In the genomic region with DNA sequence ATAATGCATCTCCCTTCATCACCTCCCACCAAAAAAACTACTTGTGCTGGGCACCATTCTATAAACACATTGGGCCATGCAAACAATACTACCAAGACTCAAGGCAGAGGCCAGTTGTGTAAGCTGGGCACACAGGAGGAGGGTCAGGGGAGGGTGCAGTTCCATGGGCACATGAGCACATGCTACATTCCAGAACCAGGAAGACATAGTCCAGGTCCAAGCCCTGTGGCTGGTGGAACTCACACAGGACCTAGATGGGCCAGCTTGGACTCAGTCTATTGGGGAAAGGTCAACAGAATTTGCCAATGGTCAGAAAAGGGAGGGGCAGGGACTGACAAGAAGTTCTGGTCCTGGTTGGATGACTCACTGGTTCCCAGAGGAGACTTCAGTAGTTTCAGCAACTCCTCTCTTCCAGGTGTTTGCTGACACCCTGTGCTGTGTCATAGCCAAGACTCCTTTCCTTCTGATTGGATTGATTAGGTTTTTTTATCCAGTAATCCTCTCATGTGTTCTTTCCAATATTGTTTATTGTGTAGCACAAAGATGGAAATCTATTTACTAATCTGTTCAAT, we compare ENCODE assay signal across 29 cellular contexts.
"Had no signal": no experiment of that assay in that cellular context is flagged by ENCODE, and none has a peak within 500 bp of the region (broad histone marks: within the 10 kb centered on the region; RNA-seq: fewer than 3 reads in every experiment).

No MANE protein-coding gene starts in this region.

- H3K9me3 ChIP-seq: MG63 had no signal

- H3K36me3 ChIP-seq: brain microvascular endothelial cell, MG63 had no signal

- H3K27me3 ChIP-seq: brain microvascular endothelial cell, MG63 had no signal

- H3K27ac ChIP-seq: brain microvascular endothelial cell, SK-N-MC, VCaP had no signal

- DNase-seq: activated CD4-positive, alpha-beta memory T cell treated with anti-CD3 and anti-CD28 coated beads, Interleukin-2, amount 10 ng/mL, durations not matched to agents 7 days and 5 days; activated CD4-positive, alpha-beta T cell treated with anti-CD3 and anti-CD28 coated beads, Interleukin-2, amount 50 U/mL, for 1 hour; activated CD4-positive, CD25-positive, alpha-beta regulatory T cell; activated CD8-positive, alpha-beta memory T cell treated with anti-CD3 and anti-CD28 coated beads, Interleukin-2, amount 50 U/mL, for 4 hours; activated gamma-delta T cell treated with Interleukin-2 at 50 U/mL for 16 hours; activated naive CD4-positive, alpha-beta T cell treated with anti-CD3 and anti-CD28 coated beads, Interleukin-2, amount 10 ng/mL, durations not matched to agents 7 days and 5 days; activated naive CD8-positive, alpha-beta T cell treated with anti-CD3 and anti-CD28 coated beads for 36 hours; activated T-cell treated with anti-CD3 and anti-CD28 coated beads, Interleukin-2, amount 50 U/mL, for 72 hours; brain microvascular endothelial cell; KG1; MG63; MV-4-11; NCI-H1092 treated with DMSO at 0.1 percent for 48 hours; NCI-H1417 treated with DMSO at 0.1 percent for 48 hours; NCI-H1694; NCI-H2107; NCI-H345; NCI-H510A; NCI-H526 treated with DMSO at 0.1 percent for 48 hours; NCI-H82; OCI-M1; RPMI8226; T-cell; T-helper 2 cell; T1000 had no signal

- H3K4me3 ChIP-seq: MG63, SK-N-MC had no signal

- ATAC-seq: activated T-cell treated with anti-CD3 and anti-CD28 coated beads, Interleukin-2, amount 50 U/mL, for 72 hours; Panc1; Right ventricle myocardium inferior; T-cell had no signal
